ENCODE assay signal across 18 cellular contexts in the genomic region with DNA sequence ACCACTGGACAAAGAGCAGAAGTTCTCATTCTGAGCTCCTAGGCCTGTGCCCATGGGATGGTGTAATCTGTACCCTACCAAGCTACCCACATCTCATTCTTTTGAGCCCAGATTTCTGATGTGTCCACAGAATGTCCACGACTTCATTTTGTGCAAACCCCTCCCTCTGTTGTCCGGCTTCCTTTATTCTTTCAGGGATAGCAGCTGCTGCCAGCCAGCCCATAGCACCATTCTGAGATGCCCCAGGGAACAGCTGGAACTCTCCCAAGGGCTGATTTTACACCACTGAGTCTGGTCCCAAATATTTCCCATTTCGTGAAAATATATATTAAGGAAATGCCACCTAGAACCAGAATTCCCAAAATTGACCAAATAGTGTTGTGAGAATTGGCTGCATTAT.
DNase-seq lines count a peak whose midpoint lies in the region; ATAC-seq and TF ChIP-seq lines count a peak whose summit lies in the region.
"Had no signal": no experiment of that assay in that cellular context is flagged by ENCODE, and none has a peak within 500 bp of the region (broad histone marks: within the 10 kb centered on the region; RNA-seq: fewer than 3 reads in every experiment).

No MANE protein-coding gene starts in this region.

- no peak overlapping the region for H3K4me3 ChIP-seq in BLaER1
- H3K4me3 ChIP-seq in neural progenitor cell, result no peak overlapping the region
- no peak overlapping the region for H3K4me3 ChIP-seq in transverse colon
- H3K4me3 ChIP-seq: GM23248, K562 had no signal

- in situ Hi-C loops in transverse colon (cut with MboI; ENCODE audit: low pct_ligation_motif_present in 1 of 4, low pct_unique_long_range_greater_than_20kb in 1 of 4, low sequenced_read_pairs in 3 of 4), result no loop called here

- H3K36me3 ChIP-seq in BLaER1, result no peaks in the 10 kb centered on the region
- no peaks in the 10 kb centered on the region for H3K36me3 ChIP-seq in neural progenitor cell
- H3K36me3 ChIP-seq in transverse colon, result no peaks in the 10 kb centered on the region

- H3K9ac ChIP-seq in BLaER1, result no peak overlapping the region
- H3K9ac ChIP-seq in neural progenitor cell, result no peak overlapping the region
- H3K9ac ChIP-seq: GM23248 had no signal

- H3K79me2 ChIP-seq in neural progenitor cell (ENCODE audit: low read depth), result no peaks in the 10 kb centered on the region

- peak; percentile 15 for DNase-seq in LHCN-M2 (ENCODE audit: low read depth)
- peak; percentile 1 for DNase-seq in astrocyte of the hippocampus (ENCODE audit: low read depth, low spot score)
- DNase-seq in neural progenitor cell (ENCODE audit: low spot score), result no peak
- DNase-seq in transverse colon, result no peak
- DNase-seq: GM23248, H7, Kasumi-1, MV-4-11, NCI-H2081 treated with DMSO at 0.1 percent for 48 hours, NCI-H446, NCI-H524 treated with DMSO at 0.1 percent for 48 hours, SHP77, T-helper 1 cell had no signal

- H3K4me1 ChIP-seq in BLaER1 (peaks cover 40% of the 10 kb centered on the region), neural progenitor cell (no peaks in the 10 kb centered on the region), transverse colon (no peaks in the 10 kb centered on the region)

- H4K20me1 ChIP-seq in BLaER1 (no peaks in the 10 kb centered on the region), neural progenitor cell (ENCODE audit: low read depth) (no peaks in the 10 kb centered on the region)

- peaks cover 2% of the 10 kb centered on the region for H3K27me3 Mint-ChIP-seq in neural progenitor cell (ENCODE audit: insufficient read depth, low read depth)

- no peak overlapping the region for H2AFZ ChIP-seq in neural progenitor cell (replicated peaks)
- H2AFZ ChIP-seq: GM23248 had no signal

- H3K27me3 ChIP-seq in BLaER1 (no peaks in the 10 kb centered on the region), neural progenitor cell (no peaks in the 10 kb centered on the region), transverse colon (no peaks in the 10 kb centered on the region)

- H3K27ac Mint-ChIP-seq in neural progenitor cell, result peak overlapping the region; percentile 36

- H3K4me2 ChIP-seq in BLaER1 (peak overlapping the region; percentile 8; the same call in 1 of the 2 replicates), neural progenitor cell (no peak overlapping the region)

- H3K4me1 Mint-ChIP-seq in neural progenitor cell, result peaks cover 29% of the 10 kb centered on the region

- WGBS in transverse colon (ENCODE audit: low coverage in 1 of 2), 2 donors, result 74 to 81% methylated on average over 3 of the region's 3 CpGs

- no peaks in the 10 kb centered on the region for H3K9me3 Mint-ChIP-seq in neural progenitor cell

- no peak for ATAC-seq in HG03442 (IDR thresholded peaks at IDR 0.05; ENCODE audit: unreplicated experiment)
- ATAC-seq in HG03469 (IDR thresholded peaks at IDR 0.05; ENCODE audit: unreplicated experiment), result no peak
- ATAC-seq: K562 had no signal

- no peak for TF ChIP-seq EP300 in transverse colon (IDR thresholded peaks at IDR 0.05; ENCODE audit: low read depth)

- TF ChIP-seq POLR2A in transverse colon (IDR thresholded peaks at IDR 0.05), result no peak

- no peak overlapping the region for H3K27ac ChIP-seq in BLaER1
- no peak overlapping the region for H3K27ac ChIP-seq in neural progenitor cell
- H3K27ac ChIP-seq in transverse colon, result no peak overlapping the region
- H3K27ac ChIP-seq: GM23248, RWPE1 had no signal

- intact Hi-C loops in transverse colon (cut with DNase I; ENCODE audit: low total_unique reads), result no loop called here

- H3K4me3 Mint-ChIP-seq in neural progenitor cell, result no peak overlapping the region

- TF ChIP-seq CTCF in neural progenitor cell (IDR thresholded peaks at IDR 0.05) (no peak), transverse colon (IDR thresholded peaks at IDR 0.05) (no peak)

- H3K9me3 ChIP-seq in BLaER1 (peaks cover 9% of the 10 kb centered on the region), neural progenitor cell (ENCODE audit: low read depth) (no peaks in the 10 kb centered on the region), transverse colon (no peaks in the 10 kb centered on the region)

- H3K36me3 Mint-ChIP-seq in neural progenitor cell, result no peaks in the 10 kb centered on the region

- H3F3A ChIP-seq in neural progenitor cell (ENCODE audit: low read depth), result no peaks in the 10 kb centered on the region

Comparison
In these comparisons a context has a peak if more than half of its experiments do, and no peak if none do; other contexts are left out.
1. DNase-seq: peak in LHCN-M2 (single experiment) and astrocyte of the hippocampus (single experiment); none in neural progenitor cell (single experiment) and transverse colon (single experiment).